30 cellular contexts compared by ENCODE assay signal in genomic region chr10:24257588-24257987, GRCh38. TPM values are rescaled to one million over a fixed set of nuclear protein-coding genes. Genes with fewer than 3 reads are reported as not detected.
DNase-seq lines count a peak whose midpoint lies in the region; ATAC-seq, FAIRE-seq and TF ChIP-seq lines count a peak whose summit lies in the region.
"Had no signal": no experiment of that assay in that cellular context is flagged by ENCODE, and none has a peak within 500 bp of the region (broad histone marks: within the 10 kb centered on the region; RNA-seq: fewer than 3 reads in every experiment).

No MANE protein-coding gene starts in this region.

- no peak for TF ChIP-seq EP300 in H1 (IDR thresholded peaks at IDR 0.05; ENCODE audit: borderline replicate concordance in 1 of 2, low read depth in 2 of 2, low read length in 2 of 2)
- no peak for TF ChIP-seq EP300 in suprapubic skin (IDR thresholded peaks at IDR 0.05)

- no TSS peak for BruUV-seq in MCF 10A (replicated peaks; lab: Mats Ljungman, UMichigan)

- no peak overlapping the region for H4K5ac ChIP-seq in H1 (ENCODE audit: insufficient read length, low read depth, low read length)

- no peak overlapping the region for H3K14ac ChIP-seq in H1 (ENCODE audit: insufficient read length)

- H3K27ac ChIP-seq in H1 (ENCODE audit: low read depth, low read length) (no peak overlapping the region), parathyroid adenoma (peak overlapping the region; percentile 97), suprapubic skin (peak overlapping the region; percentile 96)
- H3K27ac ChIP-seq: SK-N-MC had no signal

- H2BK20ac ChIP-seq in H1 (ENCODE audit: low read length), result no peak overlapping the region

- DNase-seq in MCF 10A (ENCODE audit: unreplicated experiment) (no peak), H1 (ENCODE audit: low read depth in 1 of 2, low spot score in 2 of 2) (no peak), suprapubic skin (ENCODE audit: low spot score in 2 of 2) (no peak), NCI-H774 (lab: John Stamatoyannopoulos, UW) (no peak)
- no peak for DNase-seq in NK-92 treated with Interleukin-12 subunit alpha and Interleukin-12 subunit beta, amount 100 ng/mL, for 24 hours (lab: John Stamatoyannopoulos, UW)
- DNase-seq in stimulated activated CD4-positive, alpha-beta T cell treated with anti-CD3 and anti-CD28 coated beads, Interleukin-4, amount 100 ng/mL, for 24 hours, result no peak
- DNase-seq: C1 segment of cervical spinal cord; CD4-positive, alpha-beta memory T cell; COR-L47; DMS 273 treated with DMSO at 0.1 percent for 48 hours; DMS79; EL; GDM1; KBM-7; MG63; NCI-H1105 treated with DMSO at 0.1 percent for 48 hours; NCI-H146; NCI-H2029; NCI-H446; NCI-H524 treated with DMSO at 0.1 percent for 48 hours; NCI-H82; RPMI8226; SIG-M5 had no signal

- no peak for FAIRE-seq in H1 (lab: Jason Lieb, UNC)
- FAIRE-seq: GM12891, GM19239, H54, HTR-8/SVneo had no signal

- peak overlapping the region; percentile 62; the same call in 1 of the 2 replicates for H3K18ac ChIP-seq in H1 (ENCODE audit: extremely low read depth, low read length)

- H3K27me3 ChIP-seq in H1 (replicated peaks in 1 of 4; ENCODE audit: control insufficient read depth in 3 of 4, extremely low read depth in 1 of 4, insufficient read depth in 3 of 4, low read length in 3 of 4) (no peaks in the 10 kb centered on the region), parathyroid adenoma (ENCODE audit: control insufficient read depth, insufficient read depth, low read length) (no peaks in the 10 kb centered on the region), suprapubic skin (no peaks in the 10 kb centered on the region)
- H3K27me3 ChIP-seq: MG63 had no signal

- 95% methylated on average over 4 of the region's 4 CpGs; no CpG with 5 or more reads in 1 of the 2 experiments for WGBS in H1 (ENCODE audit: extremely low coverage in 1 of 2, insufficient coverage in 1 of 2, insufficient read length in 1 of 2, insufficient replicate concordance in 2 of 2, low coverage in 1 of 2, low lambda C conversion rate in 2 of 2, missing lambda C conversion rate in 1 of 2), 2 experiments
- WGBS in suprapubic skin, result 88% methylated on average over 4 of the region's 4 CpGs

- H2BK12ac ChIP-seq in H1 (ENCODE audit: low read depth, low read length), result no peak overlapping the region

- H3K23ac ChIP-seq in H1 (ENCODE audit: insufficient read length), result no peak overlapping the region

- H3K9me3 ChIP-seq in H1 (ENCODE audit: insufficient read depth in 2 of 2, low read depth in 1 of 2, low read length in 1 of 2) (no peaks in the 10 kb centered on the region), parathyroid adenoma (ENCODE audit: control insufficient read depth, low read length) (no peaks in the 10 kb centered on the region), suprapubic skin (no peaks in the 10 kb centered on the region)
- H3K9me3 ChIP-seq: MG63 had no signal

- no peak overlapping the region for H4K91ac ChIP-seq in H1 (replicated peaks; ENCODE audit: insufficient read length, low read length)

- H3K56ac ChIP-seq in H1 (replicated peaks; ENCODE audit: insufficient read length, low read depth, low read length), result no peak overlapping the region

- no peak overlapping the region for H3K4me3 ChIP-seq in H1 (ENCODE audit: extremely low read depth in 1 of 4, insufficient read depth in 2 of 4, low read depth in 3 of 4, low read length in 4 of 4)
- H3K4me3 ChIP-seq in parathyroid adenoma (ENCODE audit: low read depth, low read length), result no peak overlapping the region
- no peak overlapping the region for H3K4me3 ChIP-seq in suprapubic skin
- H3K4me3 ChIP-seq: MG63, SK-N-MC had no signal

- no peaks in the 10 kb centered on the region for H4K20me1 ChIP-seq in H1 (replicated peaks in 1 of 2; ENCODE audit: control insufficient read depth in 1 of 2, insufficient read depth in 2 of 2, low read length in 2 of 2)

- peaks cover 6% of the 10 kb centered on the region for H3K36me3 Mint-ChIP-seq in MCF 10A (ENCODE audit: insufficient read depth, unreplicated experiment)
- H3K36me3 Mint-ChIP-seq: CD4-positive, alpha-beta memory T cell had no signal

- TF ChIP-seq POLR2A in H1 (IDR thresholded peaks at IDR 0.05; ENCODE audit: control extremely low read depth in 1 of 2, low read depth in 2 of 2, low read length in 2 of 2), result no peak
- TF ChIP-seq POLR2A in suprapubic skin (IDR thresholded peaks at IDR 0.05), result no peak

- H3K9ac ChIP-seq in H1 (replicated peaks in 1 of 4; ENCODE audit: extremely low read depth in 1 of 4, low read depth in 3 of 4, low read length in 3 of 4) (no peak overlapping the region), parathyroid adenoma (no peak overlapping the region)

- peak overlapping the region; percentile 97 for H3K27ac Mint-ChIP-seq in MCF 10A (ENCODE audit: low read depth, unreplicated experiment)
- H3K27ac Mint-ChIP-seq: CD4-positive, alpha-beta memory T cell had no signal

- intact Hi-C loops in MCF 10A (cut with micrococcal nuclease), result loop anchor here (5.0 to 10.0 kb wide), 4 partner anchors 35 to 815 kb away; no protein-coding TSS in a partner anchor

- H2BK120ac ChIP-seq in H1 (replicated peaks; ENCODE audit: low read depth, low read length), result no peak overlapping the region

- H3K36me3 ChIP-seq in H1 (ENCODE audit: control insufficient read depth in 2 of 4, insufficient read depth in 4 of 4, low read length in 3 of 4) (no peaks in the 10 kb centered on the region), parathyroid adenoma (ENCODE audit: control insufficient read depth, insufficient read depth, low read length) (no peaks in the 10 kb centered on the region), suprapubic skin (no peaks in the 10 kb centered on the region)
- H3K36me3 ChIP-seq: MG63 had no signal

- peak overlapping the region; percentile 84 for H3K4me3 Mint-ChIP-seq in MCF 10A (ENCODE audit: unreplicated experiment)
- H3K4me3 Mint-ChIP-seq: CD4-positive, alpha-beta memory T cell had no signal

- H2BK5ac ChIP-seq in H1 (ENCODE audit: low read depth, low read length), result no peak overlapping the region

- no peaks in the 10 kb centered on the region for H3K23me2 ChIP-seq in H1 (ENCODE audit: low read depth, low read length)

- 0 out of 2 replicates have a peak, but pooled peaks cover 4% of the 10 kb centered on the region for H3K79me1 ChIP-seq in H1 (ENCODE audit: low read depth, low read length)

- H3K4me2 ChIP-seq in H1 (ENCODE audit: insufficient read depth in 1 of 2, low read depth in 2 of 2, low read length in 2 of 2) (no peak overlapping the region), parathyroid adenoma (ENCODE audit: low read length) (no peak overlapping the region)

- H3K4me1 ChIP-seq in H1 (replicated peaks in 1 of 4; ENCODE audit: control insufficient read depth in 3 of 4, insufficient read depth in 4 of 4, low read length in 3 of 4), result peaks cover 2 to 19% (median 10%) of the 10 kb centered on the region in 4 experiments; a peak in 5 of 7 replicates
- H3K4me1 ChIP-seq in parathyroid adenoma, result peaks cover 78% of the 10 kb centered on the region
- H3K4me1 ChIP-seq in suprapubic skin, result peaks cover 80% of the 10 kb centered on the region

- no peak overlapping the region for H4K8ac ChIP-seq in H1 (ENCODE audit: extremely low read depth, insufficient read depth, low read length)

- H2BK15ac ChIP-seq in H1 (ENCODE audit: low read length), result no peak overlapping the region

- no peak overlapping the region for H2AK5ac ChIP-seq in H1 (ENCODE audit: low read depth, low read length)

- H2AFZ ChIP-seq in H1 (ENCODE audit: low read length) (no peak overlapping the region), parathyroid adenoma (no peak overlapping the region)

- no peaks in the 10 kb centered on the region for H3K9me3 Mint-ChIP-seq in MCF 10A (ENCODE audit: unreplicated experiment)

- ATAC-seq in GM18520 (IDR thresholded peaks at IDR 0.05; ENCODE audit: unreplicated experiment), result no peak

- H3K27me3 Mint-ChIP-seq in MCF 10A (ENCODE audit: insufficient read depth, unreplicated experiment), result no peaks in the 10 kb centered on the region

- POLR2A ChIA-PET in MCF 10A (lab: Yijun Ruan, JAX), result interaction anchor here (0.9 to 4.4 kb wide), 5 partner anchors 9 to 159 kb away, joined by 3 to 35 read pairs (median 4); no protein-coding TSS in a partner anchor
- POLR2A ChIA-PET in H1 (lab: Charles Lee; ENCODE audit: partially characterized antibody), result no interaction called here

- H3K79me2 ChIP-seq in H1 (ENCODE audit: control insufficient read depth in 1 of 2, insufficient read depth in 2 of 2, low read length in 2 of 2), result 0 out of 4 replicates have a peak, but pooled peaks cover 0 to 2% of the 10 kb centered on the region in 2 experiments
- H3K79me2 ChIP-seq in parathyroid adenoma, result peaks cover 46% of the 10 kb centered on the region

- CTCF ChIA-PET in MCF 10A (lab: Yijun Ruan, JAX), result interaction anchor here (0.6 to 1.3 kb wide), 3 partner anchors 47 to 191 kb away, joined by 3 to 5 read pairs (median 4); no protein-coding TSS in a partner anchor
- CTCF ChIA-PET in H1 (lab: Charles Lee; ENCODE audit: partially characterized antibody), result interaction anchor here (0.5 to 1.1 kb wide), 4 partner anchors 15 to 247 kb away, joined by 3 to 4 read pairs (median 4); no protein-coding TSS in a partner anchor

- no peak for TF ChIP-seq CTCF in MCF 10A (IDR thresholded peaks at IDR 0.05; ENCODE audit: unreplicated experiment)
- no peak for TF ChIP-seq CTCF in H1 (IDR thresholded peaks at IDR 0.05; ENCODE audit: control extremely low read depth in 1 of 3, insufficient read depth in 1 of 3, low read depth in 1 of 3, low read length in 3 of 3)
- no peak for TF ChIP-seq CTCF in parathyroid adenoma (IDR thresholded peaks at IDR 0.05)
- no peak for TF ChIP-seq CTCF in suprapubic skin (IDR thresholded peaks at IDR 0.05)

- H3K4ac ChIP-seq in H1 (replicated peaks; ENCODE audit: insufficient read length, low read depth, low read length), result no peak overlapping the region

- TF ChIP-seq RAD21 in H1 (IDR thresholded peaks at IDR 0.05 in 1 of 2, conservative IDR thresholded peaks at IDR 0.05 in 1 of 2; ENCODE audit: low read depth in 2 of 2, low read length in 2 of 2), result no peak

- H3K4me1 Mint-ChIP-seq in MCF 10A (ENCODE audit: insufficient read depth, unreplicated experiment), result peaks cover 39% of the 10 kb centered on the region
- H3K4me1 Mint-ChIP-seq: CD4-positive, alpha-beta memory T cell had no signal

TF ChIP-seq in H1, 55 proteins besides CTCF, POLR2A, EP300 and RAD21:
- TF ChIP-seq BRCA1 (IDR thresholded peaks at IDR 0.05; ENCODE audit: low read depth, low read length), result no peak
TF ChIP-seq in H1: peak in this region for 0.

RNA-seq across cellular contexts. Expression of gene KIAA1217, which starts 48.6 kb away (rescaled TPM):
- total RNA-seq in MCF 10A (2022), result 48.3 and 48.7 TPM in 2 replicates
- 13.6 and 15.6 TPM in 2 replicates for total RNA-seq in H1 (2021; fragmentation: NEBNext Ultra II Directional; extraction: Animal tissue kit (Norgen Biotek cat#: 25700))
- 3.7 and 4.5 TPM in 2 replicates for polyA plus RNA-seq in H1 (2011; rRNA removed)
- 2.7 TPM for polyA plus RNA-seq in H1 (2011; cell fraction: cytosol; rRNA removed)
- polyA plus RNA-seq in H1 (2011; cell fraction: nucleus; rRNA removed), result 10.3 TPM
- polyA plus RNA-seq in H1 (2012, experiment 1 of 2), result 9.4 to 11.3 TPM (median 10.3 TPM) in 4 replicates
- polyA plus RNA-seq in H1 (2012, experiment 2 of 2), result 0.55 TPM
- 9.1 TPM for polyA plus RNA-seq in H1 (2013, experiment 1 of 2)
- polyA plus RNA-seq in H1 (2013, experiment 2 of 2), result 9.0 TPM
- 10.3 and 12.9 TPM in 2 replicates for polyA minus RNA-seq in H1 (2011; rRNA and poly(A)+ RNA removed)
- 6.1 TPM for polyA minus RNA-seq in H1 (2011; cell fraction: cytosol; rRNA and poly(A)+ RNA removed)
- polyA minus RNA-seq in H1 (2011; cell fraction: nucleus; rRNA and poly(A)+ RNA removed), result 26.3 TPM
- total RNA-seq in suprapubic skin, result 100 to 1,000 TPM in 1 of 4 donors, 10 to 100 TPM in 3; 59.2 to 109 (median 72.1) TPM
